Comparison of ENCODE assay signal across 14 cellular contexts in the genomic region with DNA sequence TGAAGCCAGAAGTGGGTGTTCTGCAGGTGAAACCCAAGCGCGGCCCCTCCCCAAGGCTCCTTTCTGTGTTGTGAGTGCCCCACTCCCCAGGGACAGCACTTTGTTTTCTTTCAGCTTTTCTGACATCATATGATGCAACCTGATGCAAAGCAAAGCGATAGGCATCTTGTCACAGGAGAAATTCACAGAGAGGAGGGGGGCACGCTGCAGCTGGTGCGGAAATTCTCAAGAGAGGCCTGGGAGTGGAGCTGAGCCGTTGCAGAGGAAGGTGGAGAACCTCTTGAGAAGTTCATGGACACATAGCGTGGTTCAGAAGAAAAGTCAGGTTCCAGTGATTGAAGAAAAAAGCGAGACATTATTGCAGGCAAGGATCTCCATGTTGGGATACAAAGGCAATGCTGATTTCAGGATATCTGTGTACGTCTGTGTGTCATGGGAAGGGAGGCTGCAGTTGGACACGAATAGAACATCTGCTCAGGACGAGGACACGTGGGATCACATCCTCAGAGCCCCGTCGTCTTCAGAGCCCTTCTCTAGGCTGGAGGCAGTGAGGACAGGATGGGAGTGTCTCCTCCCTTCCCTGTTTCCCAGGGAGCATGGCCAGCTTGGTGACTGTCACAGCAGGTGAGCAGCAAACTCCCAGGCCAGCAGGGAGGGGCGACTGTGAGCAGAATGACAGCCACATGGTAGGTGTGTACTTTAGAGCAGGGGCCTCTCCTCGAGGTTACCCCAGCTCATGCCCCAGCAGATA.
DNase-seq lines count a peak whose midpoint lies in the region; ATAC-seq and TF ChIP-seq lines count a peak whose summit lies in the region.
"Had no signal": no experiment of that assay in that cellular context is flagged by ENCODE, and none has a peak within 500 bp of the region (broad histone marks: within the 10 kb centered on the region; RNA-seq: fewer than 3 reads in every experiment).

No MANE protein-coding gene starts in this region.

- peak overlapping the region; percentile 31 for H3K18ac ChIP-seq in neuronal stem cell (ENCODE audit: low read length)

- H2BK5ac ChIP-seq in neuronal stem cell (ENCODE audit: low read length): no peak overlapping the region

- H3K27me3 Mint-ChIP-seq in WTC11 (ENCODE audit: low read depth): no peaks in the 10 kb centered on the region

- TF ChIP-seq CTCF in WTC11 (IDR thresholded peaks at IDR 0.05): no peak
- no peak for TF ChIP-seq CTCF in GM10266 (IDR thresholded peaks at IDR 0.05; ENCODE audit: control insufficient read depth, insufficient read depth, low read depth, missing control alignments)

- no peak overlapping the region for H3K27ac Mint-ChIP-seq in WTC11

- H3K4me1 ChIP-seq in neuronal stem cell (ENCODE audit: control insufficient read depth in 2 of 2, insufficient read depth in 1 of 2, low read depth in 1 of 2, low read length in 2 of 2): peaks cover 0 to 11% of the 10 kb centered on the region in 2 donors
- H3K4me1 ChIP-seq: SJSA1 had no signal

- DNase-seq in NCI-H748 (lab: John Stamatoyannopoulos, UW; ENCODE audit: unreplicated experiment) (peak; percentile 12), NCI-H748 treated with DMSO at 0.1 percent for 48 hours (lab: John Stamatoyannopoulos, UW) (no peak), NCI-H2107 treated with DMSO at 0.1 percent for 48 hours (lab: John Stamatoyannopoulos, UW; ENCODE audit: unreplicated experiment) (peak; percentile 96), WTC11 (ENCODE audit: low spot score) (no peak), neuronal stem cell (ENCODE audit: low spot score) (no peak), GM10266 (ENCODE audit: extremely low spot score) (no peak), mesenteric fat pad (ENCODE audit: low spot score) (no peak)
- DNase-seq: activated CD4-positive, CD25-positive, alpha-beta regulatory T cell; activated CD8-positive, alpha-beta memory T cell treated with anti-CD3 and anti-CD28 coated beads, Interleukin-2, amount 50 U/mL, for 4 hours; adrenal gland had no signal

- no peaks in the 10 kb centered on the region for H3K27me3 ChIP-seq in neuronal stem cell (ENCODE audit: control insufficient read depth in 3 of 3, insufficient read depth in 3 of 3, low read depth in 1 of 3, low read length in 3 of 3)
- H3K27me3 ChIP-seq: adrenal gland had no signal

- peak overlapping the region; percentile 3 for H3K14ac ChIP-seq in neuronal stem cell (ENCODE audit: low read length)

- no peak overlapping the region for H3K4me2 ChIP-seq in neuronal stem cell (ENCODE audit: insufficient read depth, low read length, poor library complexity, severe bottlenecking)

- H2BK120ac ChIP-seq in neuronal stem cell (ENCODE audit: low read depth, low read length): no peak overlapping the region

- peak overlapping the region; percentile 35 for H2AFZ ChIP-seq in neuronal stem cell (ENCODE audit: low read length)

- ATAC-seq in WTC11 (no peak), GM18517 (IDR thresholded peaks at IDR 0.05; ENCODE audit: unreplicated experiment) (no peak)

- H3K23ac ChIP-seq in neuronal stem cell (ENCODE audit: low read depth, low read length, poor library complexity): no peak overlapping the region

- no peak overlapping the region for H2AK5ac ChIP-seq in neuronal stem cell (ENCODE audit: low read depth, low read length)

- no peaks in the 10 kb centered on the region for H3K36me3 ChIP-seq in neuronal stem cell (replicated peaks in 1 of 2; ENCODE audit: control insufficient read depth in 2 of 2, insufficient read depth in 2 of 2, low read length in 2 of 2)
- H3K36me3 ChIP-seq: adrenal gland, SJSA1 had no signal

- no peak overlapping the region for H3K27ac ChIP-seq in neuronal stem cell (replicated peaks; ENCODE audit: low read length)
- H3K27ac ChIP-seq: adrenal gland, coronary artery, HL-60, SJSA1 had no signal

- peaks cover 30% of the 10 kb centered on the region for H3K9me3 Mint-ChIP-seq in WTC11

- no peak overlapping the region for H3K4ac ChIP-seq in neuronal stem cell (ENCODE audit: low read length)

- no peak overlapping the region for H2BK15ac ChIP-seq in neuronal stem cell (ENCODE audit: low read length)

- H3K36me3 Mint-ChIP-seq in WTC11: peaks cover 11% of the 10 kb centered on the region

- CTCF ChIA-PET in WTC11 (lab: Charles Lee): interaction anchor here (0.6 kb wide), 1 partner anchor 21 kb away, joined by 3 read pairs; no protein-coding TSS in a partner anchor

- H2BK12ac ChIP-seq in neuronal stem cell (ENCODE audit: low read length): no peak overlapping the region

- H3K9ac ChIP-seq in neuronal stem cell (ENCODE audit: low read depth, low read length, poor library complexity): no peak overlapping the region

- peak overlapping the region in 1 of 2 donors; percentile 7 for H3K4me3 ChIP-seq in neuronal stem cell (ENCODE audit: low read length in 2 of 2)
- H3K4me3 ChIP-seq: adrenal gland, coronary artery, SJSA1 had no signal

- H3K4me1 Mint-ChIP-seq in WTC11: peaks cover 11% of the 10 kb centered on the region

- POLR2A ChIA-PET in WTC11 (lab: Charles Lee): no interaction called here

- peaks cover 2% of the 10 kb centered on the region for H3K79me1 ChIP-seq in neuronal stem cell (ENCODE audit: low read depth, low read length)

- H4K91ac ChIP-seq in neuronal stem cell (ENCODE audit: low read depth, low read length, poor library complexity): no peak overlapping the region

- peaks cover 0 to 5% of the 10 kb centered on the region in 2 donors for H3K9me3 ChIP-seq in neuronal stem cell (replicated peaks in 1 of 2; ENCODE audit: control insufficient read depth in 2 of 2, insufficient read depth in 1 of 2, low read depth in 1 of 2, low read length in 2 of 2)
- H3K9me3 ChIP-seq: adrenal gland, SJSA1 had no signal

- no CpG with 5 or more reads among the region's 16 CpGs for WGBS in neuronal stem cell (ENCODE audit: extremely low coverage in 2 of 2, insufficient read length in 2 of 2, insufficient replicate concordance in 1 of 2), 2 donors

- H3K4me3 Mint-ChIP-seq in WTC11: no peak overlapping the region

- H4K8ac ChIP-seq in neuronal stem cell (ENCODE audit: low read depth, low read length): no peak overlapping the region

TF ChIP-seq in WTC11, 78 proteins besides CTCF, POLR2A, EP300 and RAD21:
- no peak for TF ChIP-seq ZNF121 (CRISPR knock-in tag; IDR thresholded peaks at IDR 0.05)
- 0 out of 2 replicates have a peak, but pooled peaks have one; percentile 42 for TF ChIP-seq MAX (CRISPR knock-in tag; IDR thresholded peaks at IDR 0.05)

Comparison
In these comparisons a context has a peak if more than half of its experiments do, and no peak if none do; other contexts are left out.
1. DNase-seq: peak in NCI-H748 (single experiment) and NCI-H2107 treated with DMSO at 0.1 percent for 48 hours (single experiment); none in NCI-H748 treated with DMSO at 0.1 percent for 48 hours (single experiment), WTC11 (single experiment), neuronal stem cell (single experiment), GM10266 (single experiment) and mesenteric fat pad (single experiment).